ENCODE assay signal across 8 cellular contexts in the genomic region with DNA sequence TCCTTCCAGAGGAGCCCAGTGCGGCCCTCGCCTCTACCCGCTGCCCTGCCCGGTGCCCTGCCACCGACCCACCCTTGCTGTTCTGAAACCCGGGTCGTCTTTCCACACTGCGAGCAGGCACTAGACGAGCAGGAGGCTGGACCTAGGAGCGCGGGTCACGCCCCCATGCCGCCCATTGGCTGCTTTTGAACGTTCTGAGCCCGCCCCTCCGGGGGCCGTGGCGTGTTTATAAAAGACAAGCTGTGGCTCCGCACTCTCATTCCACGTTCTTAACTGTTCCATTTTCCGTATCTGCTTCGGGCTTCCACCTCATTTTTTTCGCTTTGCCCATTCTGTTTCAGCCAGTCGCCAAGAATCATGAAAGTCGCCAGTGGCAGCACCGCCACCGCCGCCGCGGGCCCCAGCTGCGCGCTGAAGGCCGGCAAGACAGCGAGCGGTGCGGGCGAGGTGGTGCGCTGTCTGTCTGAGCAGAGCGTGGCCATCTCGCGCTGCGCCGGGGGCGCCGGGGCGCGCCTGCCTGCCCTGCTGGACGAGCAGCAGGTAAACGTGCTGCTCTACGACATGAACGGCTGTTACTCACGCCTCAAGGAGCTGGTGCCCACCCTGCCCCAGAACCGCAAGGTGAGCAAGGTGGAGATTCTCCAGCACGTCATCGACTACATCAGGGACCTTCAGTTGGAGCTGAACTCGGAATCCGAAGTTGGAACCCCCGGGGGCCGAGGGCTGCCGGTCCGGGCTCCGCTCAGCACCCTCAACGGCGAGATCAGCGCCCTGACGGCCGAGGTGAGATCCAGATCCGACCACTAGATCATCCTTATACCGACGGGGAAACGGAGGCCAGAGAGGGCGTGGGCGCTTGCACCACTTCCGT. TPM values are rescaled to one million over a fixed set of nuclear protein-coding genes. Genes with fewer than 3 reads are reported as not detected.
A peak's percentile ranks its signal among the peaks of the same experiment; 100 is the strongest.
DNase-seq lines count a peak whose midpoint lies in the region; ATAC-seq, FAIRE-seq and TF ChIP-seq lines count a peak whose summit lies in the region.

A gene with protein sequence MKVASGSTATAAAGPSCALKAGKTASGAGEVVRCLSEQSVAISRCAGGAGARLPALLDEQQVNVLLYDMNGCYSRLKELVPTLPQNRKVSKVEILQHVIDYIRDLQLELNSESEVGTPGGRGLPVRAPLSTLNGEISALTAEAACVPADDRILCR (plus strand): TSS at position 259 of the 871 bp plus-strand sequence. CDS start 99 bp downstream, at position 358.

- H3K27ac Mint-ChIP-seq in CD14-positive monocyte, result peak within 1 kb of the TSS; percentile 83 to 95 (median 90)

- peak; percentile 91 for DNase-seq in CD14-positive monocyte (ENCODE audit: low spot score)
- DNase-seq in HK-2 (ENCODE audit: unreplicated experiment), result peak; percentile 99
- peak; percentile 99 for DNase-seq in NCI-H82 (lab: John Stamatoyannopoulos, UW)
- DNase-seq in activated CD4-positive, alpha-beta T cell treated with anti-CD3 and anti-CD28 coated beads, Interleukin-2, amount 50 U/mL, for 48 hours, result peak; percentile 91 to 93
- peak; percentile 98 for DNase-seq in dermis blood vessel endothelial cell
- DNase-seq in HepG2 (ENCODE audit: low spot score), result peak; percentile 99
- peak; percentile 88 for DNase-seq in stimulated activated CD4-positive, alpha-beta T cell treated with anti-CD3 and anti-CD28 coated beads, Interleukin-2, amount 100 ng/mL, for 4 hours (ENCODE audit: low read depth)

- H3K4me3 ChIP-seq in HepG2 (replicated peaks in 1 of 3; ENCODE audit: insufficient read depth in 1 of 3, low read depth in 2 of 3, low read length in 3 of 3), result peak within 1 kb of the TSS; percentile 81 to 99 (median 95)

- H3K36me3 Mint-ChIP-seq in CD14-positive monocyte, result peaks cover 4 to 5% of the 10 kb centered on the region in 2 donors

- intact Hi-C loops in CD14-positive monocyte (cut with micrococcal nuclease) (loop anchor here (2.0 to 10.0 kb wide), 2 partner anchors 32 to 510 kb away; no protein-coding TSS in a partner anchor), HepG2 (cut with micrococcal nuclease; ENCODE audit: unreplicated experiment) (loop anchor here (5.0 kb wide), 1 partner anchor 117 kb away; the partner anchor contains the start of gene BCL2L1)

- peak within 1 kb of the TSS; percentile 99 for H3K9ac ChIP-seq in HepG2 (ENCODE audit: insufficient read depth, low read depth, low read length)

- H3K9me3 ChIP-seq in HepG2 (ENCODE audit: low read length), result no peaks in the 10 kb centered on the region

- H3K27me3 Mint-ChIP-seq in CD14-positive monocyte (ENCODE audit: low read depth in 3 of 3), result peaks cover 26 to 50% (median 32%) of the 10 kb centered on the region in 3 donors

- peak within 1 kb of the TSS; percentile 94 for H3K4me2 ChIP-seq in HepG2 (ENCODE audit: low read depth, low read length)

- peak within 1 kb of the TSS; percentile 95 to 97 for H3K4me3 Mint-ChIP-seq in CD14-positive monocyte

- BruUV-seq in HepG2 (replicated peaks; lab: Mats Ljungman, UMichigan), result TSS peak; percentile 96

- ATAC-seq in GM19455 (IDR thresholded peaks at IDR 0.05; ENCODE audit: unreplicated experiment) (peak; percentile 75), HepG2 (peak; percentile 58)

- under 1% methylated on average over 57 of the region's 74 CpGs for WGBS in HepG2 (ENCODE audit: low lambda C conversion rate)

- H3K4me1 ChIP-seq in HepG2 (ENCODE audit: insufficient read depth, low read length), result peaks cover 53% of the 10 kb centered on the region

- peak within 1 kb of the TSS; percentile 98 for H3K27ac ChIP-seq in HepG2 (ENCODE audit: extremely low read length, insufficient read depth, low read length)

- POLR2A ChIA-PET in HepG2 (lab: Yijun Ruan, JAX), result interaction anchor here (0.9 to 13.6 kb wide), 25 partner anchors 7 to 274 kb away, joined by 3 to 1427 read pairs (median 14); partner anchors contain the start of genes BCL2L1 and TPX2

- H3K27me3 ChIP-seq in HepG2 (ENCODE audit: control insufficient read depth in 1 of 2, insufficient read depth in 2 of 2, low read length in 2 of 2), result no peaks in the 10 kb centered on the region; a peak in 1 of 5 replicates

- peak; percentile 89 for FAIRE-seq in HepG2 (lab: Jason Lieb, UNC)

- CTCF ChIA-PET in HepG2 (lab: Yijun Ruan, JAX; ENCODE audit: low intra/inter-chr PET ratio, low total read pairs), result no interaction called here

- H3K79me2 ChIP-seq in HepG2 (ENCODE audit: insufficient read depth, low read length), result peaks cover 44% of the 10 kb centered on the region

- TF ChIP-seq RAD21 in HepG2 (CRISPR knock-in tag; IDR thresholded peaks at IDR 0.05), result peak; percentile 60

- H3K9me3 Mint-ChIP-seq in CD14-positive monocyte, result peaks cover 0 to 12% (median 2%) of the 10 kb centered on the region in 7 donors

- peaks cover 48% of the 10 kb centered on the region for H3K4me1 Mint-ChIP-seq in CD14-positive monocyte

- H2AFZ ChIP-seq in HepG2 (ENCODE audit: low read length), result no peak within 1 kb of the TSS

- in situ Hi-C loops in HepG2 (cut with HindIII; ENCODE audit: extremely low pct_ligation_motif_present, low pct_unique_long_range_greater_than_20kb), result no loop called here

- TF ChIP-seq EP300 in HepG2 (IDR thresholded peaks at IDR 0.05; ENCODE audit: low read depth in 2 of 2, low read length in 2 of 2) (peak in 1 of 2 experiments; percentile 59; a peak in 2 of 4 replicates), HepG2 (CRISPR knock-in tag; IDR thresholded peaks at IDR 0.05; ENCODE audit: borderline replicate concordance) (peak; percentile 75)

- H4K20me1 ChIP-seq in HepG2 (ENCODE audit: insufficient read depth, low read length), result peaks cover 19% of the 10 kb centered on the region

- TF ChIP-seq CTCF in CD14-positive monocyte (IDR thresholded peaks at IDR 0.05) (no peak), HepG2 (CRISPR knock-in tag; IDR thresholded peaks at IDR 0.05) (peak; percentile 8; the same call in 1 of the 2 replicates)

- peaks cover 0 to 5% of the 10 kb centered on the region in 2 experiments; a peak in 4 of 5 replicates for H3K36me3 ChIP-seq in HepG2 (replicated peaks in 1 of 2; ENCODE audit: control insufficient read depth in 1 of 2, insufficient read depth in 2 of 2, low read length in 2 of 2)

- TF ChIP-seq POLR2A in HepG2 (IDR thresholded peaks at IDR 0.05; ENCODE audit: insufficient read depth in 1 of 2, low read depth in 2 of 2, low read length in 2 of 2), result peak in 1 of 2 experiments; percentile 100; a peak in 2 of 4 replicates

TF ChIP-seq in HepG2, 621 proteins besides CTCF, POLR2A, EP300 and RAD21 (continues in another document):
- TF ChIP-seq ZNF784 (CRISPR knock-in tag; IDR thresholded peaks at IDR 0.05; ENCODE audit: borderline replicate concordance) (peak; percentile 66), CBFB (CRISPR knock-in tag; IDR thresholded peaks at IDR 0.05) (peak; percentile 88), ZNF296 (CRISPR knock-in tag; conservative IDR thresholded peaks at IDR 0.05) (peak; percentile 17; the same call in 1 of the 2 replicates), MAZ (IDR thresholded peaks at IDR 0.05; ENCODE audit: borderline replicate concordance, low read depth, low read length) (peak; percentile 95), MAZ (CRISPR knock-in tag; IDR thresholded peaks at IDR 0.05; ENCODE audit: low read depth) (peak; percentile 83; the same call in 1 of the 2 replicates)
- TF ChIP-seq, protein P1, sequence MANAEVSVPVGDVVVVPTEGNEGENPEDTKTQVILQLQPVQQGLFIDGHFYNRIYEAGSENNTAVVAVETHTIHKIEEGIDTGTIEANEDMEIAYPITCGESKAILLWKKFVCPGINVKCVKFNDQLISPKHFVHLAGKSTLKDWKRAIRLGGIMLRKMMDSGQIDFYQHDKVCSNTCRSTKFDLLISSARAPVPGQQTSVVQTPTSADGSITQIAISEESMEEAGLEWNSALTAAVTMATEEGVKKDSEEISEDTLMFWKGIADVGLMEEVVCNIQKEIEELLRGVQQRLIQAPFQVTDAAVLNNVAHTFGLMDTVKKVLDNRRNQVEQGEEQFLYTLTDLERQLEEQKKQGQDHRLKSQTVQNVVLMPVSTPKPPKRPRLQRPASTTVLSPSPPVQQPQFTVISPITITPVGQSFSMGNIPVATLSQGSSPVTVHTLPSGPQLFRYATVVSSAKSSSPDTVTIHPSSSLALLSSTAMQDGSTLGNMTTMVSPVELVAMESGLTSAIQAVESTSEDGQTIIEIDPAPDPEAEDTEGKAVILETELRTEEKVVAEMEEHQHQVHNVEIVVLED (CRISPR knock-in tag; IDR thresholded peaks at IDR 0.05; ENCODE audit: borderline replicate concordance), result peak; percentile 80; the same call in 1 of the 2 replicates

RNA-seq across cellular contexts. Expression of the gene that starts here (rescaled TPM):
- polyA plus RNA-seq in CD14-positive monocyte, result 10 to 100 TPM in 1 of 2 donors, 1 to 10 TPM in 1; 3.9 to 12.5 TPM
- 768 and 1,287 TPM in 2 replicates for total RNA-seq in dermis blood vessel endothelial cell
- 315 and 419 TPM in 2 replicates for total RNA-seq in HepG2 (2016; rRNA removed; fragmentation: Illumina TruSeq; extraction: Trizol)
- 421 and 422 TPM in 2 replicates for total RNA-seq in HepG2 (2016; cell fraction: cytosol; rRNA removed; fragmentation: Illumina TruSeq; extraction: Trizol; ENCODE audit: low read depth)
- total RNA-seq in HepG2 (2016; cell fraction: insoluble cytoplasmic fraction; rRNA removed; fragmentation: Illumina TruSeq; extraction: Trizol), result 297 and 421 TPM in 2 replicates
- 329 and 339 TPM in 2 replicates for total RNA-seq in HepG2 (2016; cell fraction: membrane; rRNA removed; fragmentation: Illumina TruSeq; extraction: Trizol)
- total RNA-seq in HepG2 (2016; cell fraction: nucleus; rRNA removed; fragmentation: Illumina TruSeq; extraction: Trizol), result 273 and 295 TPM in 2 replicates
- polyA plus RNA-seq in HepG2 (2011; rRNA removed), result 258 and 320 TPM in 2 replicates
- 494 and 1,223 TPM in 2 replicates for polyA plus RNA-seq in HepG2 (2011; cell fraction: cytosol; rRNA removed)
- polyA plus RNA-seq in HepG2 (2011; cell fraction: nucleus; rRNA removed), result 541 and 1,398 TPM in 2 replicates
- 119 and 147 TPM in 2 replicates for polyA plus RNA-seq in HepG2 (2012)
- polyA plus RNA-seq in HepG2 (2016; cell fraction: cytosol; fragmentation: Illumina TruSeq; extraction: Trizol; ENCODE audit: low read depth), result 99.0 and 102 TPM in 2 replicates
- 273 and 282 TPM in 2 replicates for polyA plus RNA-seq in HepG2 (2016; cell fraction: insoluble cytoplasmic fraction; fragmentation: Illumina TruSeq; extraction: Trizol; ENCODE audit: low read depth)
- polyA plus RNA-seq in HepG2 (2016; cell fraction: membrane; fragmentation: Illumina TruSeq; extraction: Trizol; ENCODE audit: low read depth), result 104 TPM in 2 replicates
- 496 and 499 TPM in 2 replicates for polyA plus RNA-seq in HepG2 (2016; cell fraction: nucleus; fragmentation: Illumina TruSeq; extraction: Trizol; ENCODE audit: insufficient read depth, low read depth)
- 259 and 709 TPM in 2 replicates for polyA minus RNA-seq in HepG2 (2011; rRNA and poly(A)+ RNA removed; ENCODE audit: low replicate concordance)
- polyA minus RNA-seq in HepG2 (2011; cell fraction: cytosol; rRNA and poly(A)+ RNA removed), result 242 and 434 TPM in 2 replicates
- polyA minus RNA-seq in HepG2 (2011; cell fraction: nucleus; rRNA and poly(A)+ RNA removed), result 194 and 456 TPM in 2 replicates

Comparison
In these comparisons a context has a peak if more than half of its experiments do, and no peak if none do; other contexts are left out.
1. Peak in every context shown above with its lines: DNase-seq, ATAC-seq, H3K4me3 ChIP-seq and H3K27ac ChIP-seq.
2. RNA of the gene that starts here (polyA plus RNA-seq): 99.0 to 1,398 TPM in HepG2; 3.9 to 12.5 TPM in CD14-positive monocyte; every median in the first group is over 4 times any median in the second.